ENCODE assay signal across 24 cellular contexts in genomic region chr12:29566441-29566840, GRCh38.
DNase-seq lines count a peak whose midpoint lies in the region; ATAC-seq and TF ChIP-seq lines count a peak whose summit lies in the region.
"Had no signal": no experiment of that assay in that cellular context is flagged by ENCODE, and none has a peak within 500 bp of the region (broad histone marks: within the 10 kb centered on the region; RNA-seq: fewer than 3 reads in every experiment).

No MANE protein-coding gene starts in this region.

- POLR2A ChIA-PET in PC-9 (lab: Charles Lee; ENCODE audit: unreplicated experiment): no interaction called here

- H3K4me3 ChIP-seq in heart left ventricle (no peak overlapping the region), mesenchymal stem cell (ENCODE audit: insufficient read depth in 1 of 2, low read depth in 1 of 2, low read length in 2 of 2) (no peak overlapping the region), subcutaneous abdominal adipose tissue (ENCODE audit: low read depth in 1 of 5, low read length in 5 of 5) (no peak overlapping the region), MG63 (no peak overlapping the region), PC-9 (no peak overlapping the region)
- H3K4me3 ChIP-seq: A549, GM23338, psoas muscle, skin epidermis, thyroid gland had no signal

- H3K79me1 ChIP-seq in mesenchymal stem cell (replicated peaks; ENCODE audit: low read length, poor library complexity, severe bottlenecking): no peaks in the 10 kb centered on the region

- H2BK15ac ChIP-seq in mesenchymal stem cell (ENCODE audit: low read depth, poor library complexity, severe bottlenecking): no peak overlapping the region

- no peak overlapping the region for H2BK5ac ChIP-seq in mesenchymal stem cell (ENCODE audit: low read depth, low read length, poor library complexity, severe bottlenecking)

- no TSS peak for BruUV-seq in PC-9 (replicated peaks; lab: Mats Ljungman, UMichigan)

- no peak for TF ChIP-seq CTCF in heart left ventricle (IDR thresholded peaks at IDR 0.05)
- no peak for TF ChIP-seq CTCF in PC-9 (conservative IDR thresholded peaks at IDR 0.05)

- H2BK12ac ChIP-seq in mesenchymal stem cell (ENCODE audit: low read length in 2 of 2): peak overlapping the region in 1 of 2 experiments; percentile 6

- ATAC-seq in heart left ventricle (no peak), left cardiac atrium (no peak)
- ATAC-seq: A549, GM23338, psoas muscle had no signal

- H4K91ac ChIP-seq in mesenchymal stem cell (ENCODE audit: low read length): no peak overlapping the region

- CTCF ChIA-PET in PC-9 (lab: Charles Lee): no interaction called here

- H3F3A ChIP-seq in PC-9 (ENCODE audit: insufficient read depth, low read depth): no peaks in the 10 kb centered on the region

- no peaks in the 10 kb centered on the region for H4K20me1 ChIP-seq in PC-9 (ENCODE audit: insufficient read depth)

- H3K18ac ChIP-seq in mesenchymal stem cell (ENCODE audit: low read depth in 1 of 2, low read length in 2 of 2): peak overlapping the region in 1 of 2 experiments; percentile 84

- 79 to 90% (median 88%) methylated on average over 6 of the region's 6 CpGs for WGBS in heart left ventricle, 4 donors
- 0% methylated on average over 2 of the region's 6 CpGs for WGBS in mesenchymal stem cell

- intact Hi-C loops in heart left ventricle (cut with DNase I): loop anchor here in 2 of 10 donors (10.0 kb wide), 1 partner anchor 158 kb away; no protein-coding TSS in a partner anchor
- intact Hi-C loops in left cardiac atrium (cut with DNase I): no loop called here
- intact Hi-C loops in PC-9 (cut with micrococcal nuclease; ENCODE audit: unreplicated experiment): no loop called here

- H3K4me2 ChIP-seq in mesenchymal stem cell (ENCODE audit: low read length, poor library complexity, severe bottlenecking) (no peak overlapping the region), PC-9 (no peak overlapping the region)
- H3K4me2 ChIP-seq: A549, GM23338 had no signal

- H3K9me3 ChIP-seq in heart left ventricle: no peaks in the 10 kb centered on the region
- H3K9me3 ChIP-seq in mesenchymal stem cell (ENCODE audit: control insufficient read depth, low read length): no peaks in the 10 kb centered on the region
- H3K9me3 ChIP-seq in subcutaneous abdominal adipose tissue (ENCODE audit: control insufficient read depth in 5 of 5, low read length in 5 of 5): no peaks in the 10 kb centered on the region
- peaks cover 8% of the 10 kb centered on the region; the same call in 1 of the 2 replicates for H3K9me3 ChIP-seq in MG63
- no peaks in the 10 kb centered on the region for H3K9me3 ChIP-seq in PC-9 (ENCODE audit: insufficient read depth, low read depth)
- H3K9me3 ChIP-seq: A549, BE2C, psoas muscle, thyroid gland had no signal

- H4K8ac ChIP-seq in mesenchymal stem cell (ENCODE audit: low read length): peak overlapping the region; percentile 65

- H3K79me2 ChIP-seq in PC-9 (ENCODE audit: low read depth): no peaks in the 10 kb centered on the region

- H3K36me3 ChIP-seq in heart left ventricle (peaks cover 0 to 12% (median under 1%) of the 10 kb centered on the region in 9 donors), mesenchymal stem cell (ENCODE audit: control insufficient read depth in 1 of 2, insufficient read depth in 2 of 2, low read depth in 1 of 2, low read length in 2 of 2) (peaks cover 0 to 19% of the 10 kb centered on the region in 2 experiments), subcutaneous abdominal adipose tissue (ENCODE audit: control insufficient read depth in 5 of 5, insufficient read depth in 5 of 5, low read length in 5 of 5) (peaks cover 2 to 10% (median 5%) of the 10 kb centered on the region in 5 donors), MG63 (no peaks in the 10 kb centered on the region), PC-9 (ENCODE audit: low read depth) (no peaks in the 10 kb centered on the region)
- H3K36me3 ChIP-seq: BE2C, thyroid gland had no signal

- no peak overlapping the region for H3K23ac ChIP-seq in mesenchymal stem cell (ENCODE audit: low read length in 2 of 2)

- H3K14ac ChIP-seq in mesenchymal stem cell (ENCODE audit: low read length in 2 of 2): peak overlapping the region in 1 of 2 experiments; percentile 3

- H3K4ac ChIP-seq in mesenchymal stem cell (ENCODE audit: low read depth in 1 of 2, low read length in 2 of 2): no peak overlapping the region

- H3K27ac ChIP-seq in heart left ventricle (peak overlapping the region in 7 of 12 donors; percentile 4 to 58 (median 27)), mesenchymal stem cell (ENCODE audit: low read length, poor library complexity, severe bottlenecking) (no peak overlapping the region), subcutaneous abdominal adipose tissue (ENCODE audit: low read depth, low read length) (peak overlapping the region; percentile 18), PC-9 (no peak overlapping the region)
- H3K27ac ChIP-seq: A549, psoas muscle, skin epidermis, thyroid gland had no signal

- H3K27me3 ChIP-seq in heart left ventricle: no peaks in the 10 kb centered on the region
- H3K27me3 ChIP-seq in mesenchymal stem cell (ENCODE audit: control insufficient read depth in 1 of 2, insufficient read depth in 1 of 2, low read length in 2 of 2): no peaks in the 10 kb centered on the region
- H3K27me3 ChIP-seq in subcutaneous abdominal adipose tissue (ENCODE audit: control insufficient read depth in 5 of 5, insufficient read depth in 4 of 5, low read length in 5 of 5): no peaks in the 10 kb centered on the region
- H3K27me3 ChIP-seq in MG63: no peaks in the 10 kb centered on the region
- H3K27me3 ChIP-seq in PC-9 (ENCODE audit: insufficient read depth, low read depth): no peaks in the 10 kb centered on the region
- H3K27me3 ChIP-seq: BE2C, thyroid gland had no signal

- H3K9ac ChIP-seq in mesenchymal stem cell (ENCODE audit: low read length) (no peak overlapping the region), subcutaneous abdominal adipose tissue (ENCODE audit: low read length in 5 of 5) (no peak overlapping the region)

- H3K4me1 ChIP-seq in heart left ventricle (peaks cover 4 to 65% (median 38%) of the 10 kb centered on the region in 12 donors), mesenchymal stem cell (ENCODE audit: control insufficient read depth, insufficient read depth, low read depth, low read length) (peaks cover 9% of the 10 kb centered on the region), subcutaneous abdominal adipose tissue (ENCODE audit: control insufficient read depth in 5 of 5, insufficient read depth in 5 of 5, low read length in 5 of 5) (peaks cover 0 to 58% (median 28%) of the 10 kb centered on the region in 5 donors), PC-9 (replicated peaks; ENCODE audit: insufficient read depth) (no peaks in the 10 kb centered on the region)
- H3K4me1 ChIP-seq: A549, BE2C had no signal

- no peak overlapping the region for H2BK120ac ChIP-seq in mesenchymal stem cell (ENCODE audit: low read depth, low read length)

- DNase-seq in heart left ventricle: no peak
- no peak for DNase-seq in left cardiac atrium
- DNase-seq in amniotic epithelial cell (ENCODE audit: low read depth): peak; percentile 64
- DNase-seq in mesenchymal stem cell: peak; percentile 90
- DNase-seq in activated effector memory CD4-positive, alpha-beta T cell treated with Interleukin-2 at 50 U/mL for 16 hours: no peak
- DNase-seq in MG63: no peak
- no peak for DNase-seq in PC-9
- DNase-seq: activated CD4-positive, alpha-beta T cell treated with anti-CD3 and anti-CD28 coated beads, Interleukin-2, amount 50 U/mL, for 48 hours; activated CD4-positive, CD25-positive, alpha-beta regulatory T cell; activated CD8-positive, alpha-beta memory T cell treated with anti-CD3 and anti-CD28 coated beads, Interleukin-2, amount 50 U/mL, for 48 hours; activated effector memory CD4-positive, alpha-beta T cell treated with anti-CD3 and anti-CD28 coated beads, Interleukin-2, amount 50 U/mL, for 16 hours; BE2C; cortex of kidney; MM.1S; NCI-H146; NCI-H524; psoas muscle; stimulated activated CD4-positive, alpha-beta T cell treated with anti-CD3 and anti-CD28 coated beads, Interleukin-2, amount 100 ng/mL, for 48 hours; stimulated activated naive CD4-positive, alpha-beta T cell treated with Interleukin-2 at 50 U/mL for 16 hours; thyroid gland had no signal

- H2AK5ac ChIP-seq in mesenchymal stem cell (ENCODE audit: low read length, severe bottlenecking): no peak overlapping the region

- no peak for TF ChIP-seq POLR2A in heart left ventricle (IDR thresholded peaks at IDR 0.05)

- H2AFZ ChIP-seq in mesenchymal stem cell (ENCODE audit: low read depth, low read length) (no peak overlapping the region), PC-9 (no peak overlapping the region)
- H2AFZ ChIP-seq: GM23338 had no signal

- no peaks in the 10 kb centered on the region for H3K9me2 ChIP-seq in PC-9 (ENCODE audit: insufficient read depth)

Comparison
In these comparisons a context has a peak if more than half of its experiments do, and no peak if none do; other contexts are left out.
1. DNase-seq: peak in amniotic epithelial cell (single experiment) and mesenchymal stem cell (single experiment); none in heart left ventricle (0 of 5), left cardiac atrium (single experiment), activated effector memory CD4-positive, alpha-beta T cell treated with Interleukin-2 at 50 U/mL for 16 hours (single experiment), MG63 (single experiment) and PC-9 (0 of 2).
2. H3K27ac ChIP-seq: peak in heart left ventricle (7 of 12) and subcutaneous abdominal adipose tissue (single experiment); none in mesenchymal stem cell (single experiment) and PC-9 (single experiment).